In the genomic region with DNA sequence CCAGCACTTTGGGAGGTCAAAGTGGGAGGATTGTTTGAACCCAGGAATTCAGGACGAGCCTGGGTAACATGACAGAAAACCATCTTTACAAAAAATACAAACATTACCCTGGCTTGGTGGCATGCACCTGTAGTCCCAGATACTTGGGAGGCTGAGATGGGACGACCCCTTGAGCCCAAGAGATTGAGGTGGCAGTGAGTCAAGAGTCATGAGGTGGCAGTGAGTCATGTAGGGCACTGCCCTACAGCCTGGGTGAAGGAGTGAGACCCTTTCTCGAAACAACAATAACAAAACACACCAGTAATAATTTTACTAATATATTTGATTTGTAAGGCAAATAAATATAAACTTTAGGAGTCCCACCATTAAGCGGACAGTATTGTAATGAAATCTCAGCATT, we compare ENCODE assay signal across 27 cellular contexts.
"Had no signal": no experiment of that assay in that cellular context is flagged by ENCODE, and none has a peak within 500 bp of the region (broad histone marks: within the 10 kb centered on the region; RNA-seq: fewer than 3 reads in every experiment).

No MANE protein-coding gene starts in this region.

- H2AFZ ChIP-seq: neural progenitor cell, parathyroid adenoma had no signal

- H3K9ac ChIP-seq: neural progenitor cell, parathyroid adenoma had no signal

- H3K4me3 Mint-ChIP-seq: nephron; neural progenitor cell; stimulated activated effector memory CD8-positive, alpha-beta T cell treated with anti-CD3 and anti-CD28 coated beads, Interleukin-12 subunit alpha, Interleukin-12 subunit beta, amount 100 ng/mL, for 72 hours; stimulated activated naive B cell treated with anti-CD40 and anti-IgM and Interleukin-4, amounts not matched to agents 10 μg/mL and 1 μg/mL and 100 μg/mL, for 72 hours; stimulated activated naive CD8-positive, alpha-beta T cell treated with anti-CD3 and anti-CD28 coated beads, Interleukin-15, Interleukin-2, amounts not matched to agents 100 ng/mL and 50 ng/mL, for 24 hours had no signal

- H3K36me3 Mint-ChIP-seq: neural progenitor cell; stimulated activated effector memory CD8-positive, alpha-beta T cell treated with anti-CD3 and anti-CD28 coated beads, Interleukin-12 subunit alpha, Interleukin-12 subunit beta, amount 100 ng/mL, for 72 hours; stimulated activated naive B cell treated with anti-CD40 and anti-IgM and Interleukin-4, amounts not matched to agents 10 μg/mL and 1 μg/mL and 100 μg/mL, for 72 hours had no signal

- DNase-seq: occipital lobe; ovary; posterior cingulate gyrus; psoas muscle; right cardiac atrium; right lobe of liver; sigmoid colon; small intestine; stimulated activated CD4-positive, alpha-beta T cell treated with anti-CD3 and anti-CD28 coated beads, Interleukin-15, amount 100 ng/mL, for 24 hours; stimulated activated CD4-positive, alpha-beta T cell treated with anti-CD3 and anti-CD28 coated beads, Interleukin-2, amount 100 ng/mL, for 24 hours; stimulated activated CD4-positive, alpha-beta T cell treated with anti-CD3 and anti-CD28 coated beads, Interleukin-2, amount 100 ng/mL, for 48 hours; stimulated activated CD4-positive, alpha-beta T cell treated with anti-CD3 and anti-CD28 coated beads, Interleukin-4, amount 100 ng/mL, for 24 hours; stimulated activated naive B cell treated with anti-CD40 and anti-IgM and Interleukin-4, amounts not matched to agents 10 μg/mL and 1 μg/mL and 100 μg/mL, for 72 hours; stimulated activated naive CD4-positive, alpha-beta T cell treated with Interleukin-2 at 50 U/mL for 16 hours; stomach; thyroid gland; trophoblast cell; upper lobe of left lung had no signal

- H3K9me3 Mint-ChIP-seq: nephron; neural progenitor cell; stimulated activated naive B cell treated with anti-CD40 and anti-IgM and Interleukin-4, amounts not matched to agents 10 μg/mL and 1 μg/mL and 100 μg/mL, for 72 hours; stimulated activated naive CD8-positive, alpha-beta T cell treated with anti-CD3 and anti-CD28 coated beads, Interleukin-15, Interleukin-2, amounts not matched to agents 100 ng/mL and 50 ng/mL, for 24 hours had no signal

- H3K9me3 ChIP-seq: ovary, psoas muscle, right lobe of liver, sigmoid colon, thoracic aorta, thyroid gland, tibial nerve, upper lobe of left lung, vagina had no signal

- H3K4me3 ChIP-seq: neural progenitor cell, ovary, psoas muscle, right lobe of liver, sigmoid colon, stomach, thoracic aorta, thyroid gland, tibial nerve, upper lobe of left lung, vagina had no signal

- H3K4me1 Mint-ChIP-seq: nephron; neural progenitor cell; stimulated activated effector memory CD8-positive, alpha-beta T cell treated with anti-CD3 and anti-CD28 coated beads, Interleukin-12 subunit alpha, Interleukin-12 subunit beta, amount 100 ng/mL, for 72 hours; stimulated activated naive B cell treated with anti-CD40 and anti-IgM and Interleukin-4, amounts not matched to agents 10 μg/mL and 1 μg/mL and 100 μg/mL, for 72 hours had no signal

- H3K27me3 ChIP-seq: neural progenitor cell, ovary, right lobe of liver, sigmoid colon, stomach, thyroid gland, tibial nerve, upper lobe of left lung, vagina had no signal

- H3K4me2 ChIP-seq: neural progenitor cell had no signal

- H3K27me3 Mint-ChIP-seq: progenitor cell of endocrine pancreas; stimulated activated naive B cell treated with anti-CD40 and anti-IgM and Interleukin-4, amounts not matched to agents 10 μg/mL and 1 μg/mL and 100 μg/mL, for 72 hours; stimulated activated naive CD8-positive, alpha-beta T cell treated with anti-CD3 and anti-CD28 coated beads, Interleukin-15, Interleukin-2, amounts not matched to agents 100 ng/mL and 50 ng/mL, for 24 hours had no signal

- H3K27ac Mint-ChIP-seq: nephron; neural progenitor cell; progenitor cell of endocrine pancreas; stimulated activated effector memory CD8-positive, alpha-beta T cell treated with anti-CD3 and anti-CD28 coated beads, Interleukin-12 subunit alpha, Interleukin-12 subunit beta, amount 100 ng/mL, for 72 hours; stimulated activated naive B cell treated with anti-CD40 and anti-IgM and Interleukin-4, amounts not matched to agents 10 μg/mL and 1 μg/mL and 100 μg/mL, for 72 hours; stimulated activated naive CD8-positive, alpha-beta T cell treated with anti-CD3 and anti-CD28 coated beads, Interleukin-15, Interleukin-2, amounts not matched to agents 100 ng/mL and 50 ng/mL, for 24 hours had no signal

- H3K79me2 ChIP-seq: parathyroid adenoma had no signal

- ATAC-seq: psoas muscle; right cardiac atrium; right lobe of liver; stimulated activated effector memory CD8-positive, alpha-beta T cell treated with anti-CD3 and anti-CD28 coated beads, Interleukin-12 subunit alpha, Interleukin-12 subunit beta, amount 100 ng/mL, for 72 hours; stimulated activated naive B cell treated with anti-CD40 and anti-IgM and Interleukin-4, amounts not matched to agents 10 μg/mL and 1 μg/mL and 100 μg/mL, for 72 hours had no signal

- H3K27ac ChIP-seq: neural progenitor cell, ovary, parathyroid adenoma, psoas muscle, right lobe of liver, sigmoid colon, stomach, thoracic aorta, thyroid gland, tibial nerve, upper lobe of left lung, vagina had no signal

- H3K36me3 ChIP-seq: ovary, right lobe of liver, sigmoid colon, stomach, thoracic aorta, thyroid gland, tibial nerve, upper lobe of left lung, vagina had no signal
